In the genomic region with DNA sequence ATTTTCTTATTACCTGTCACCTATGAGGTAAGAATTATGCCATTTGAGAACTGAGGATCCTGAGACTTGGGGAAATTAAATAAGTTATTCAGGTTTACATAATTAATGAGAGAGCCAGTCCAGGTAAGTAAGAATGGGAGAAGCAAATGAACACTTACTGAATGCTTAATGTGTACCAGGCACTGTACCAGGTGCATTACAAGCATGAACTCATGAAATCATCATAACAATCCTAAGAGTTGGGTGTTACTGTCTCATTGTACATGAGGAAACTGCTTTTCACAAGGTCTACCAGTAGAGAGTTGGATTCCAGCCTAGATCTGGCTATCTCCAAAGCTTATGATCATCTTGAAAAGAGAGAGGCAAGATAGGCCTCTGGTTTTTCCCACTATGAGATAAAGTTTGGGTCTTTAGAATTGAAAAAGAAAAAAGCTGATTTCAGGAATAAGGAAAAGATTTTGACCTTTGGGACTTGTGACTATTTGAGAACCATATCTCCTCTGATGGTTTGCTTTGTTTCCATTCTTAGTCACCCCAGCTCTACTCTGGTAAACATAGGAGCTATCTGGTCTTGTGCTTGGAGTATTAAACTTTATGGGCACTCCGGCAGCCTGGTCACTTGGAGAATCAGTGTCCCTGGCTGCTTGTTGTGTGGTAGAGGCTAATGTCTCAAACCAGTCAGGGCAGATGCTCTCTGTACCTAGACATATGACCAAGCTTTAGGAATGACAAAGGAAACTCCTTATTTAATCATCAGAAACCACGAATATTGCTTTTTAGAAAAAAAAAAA, we compare ENCODE assay signal across 14 cellular contexts. TPM values are rescaled to one million over a fixed set of nuclear protein-coding genes. Genes with fewer than 3 reads are reported as not detected.
"Had no signal": no experiment of that assay in that cellular context is flagged by ENCODE, and none has a peak within 500 bp of the region (broad histone marks: within the 10 kb centered on the region; RNA-seq: fewer than 3 reads in every experiment).

No MANE protein-coding gene starts in this region.

- H3K9me3 ChIP-seq: body of pancreas, left ventricle myocardium inferior, ovary, stomach, thoracic aorta had no signal

- H3K4me3 ChIP-seq: body of pancreas, left ventricle myocardium inferior, ovary, stomach, thoracic aorta had no signal

- ATAC-seq: activated T-helper 17 cell treated with anti-CD3 and anti-CD28 coated beads, Interleukin-2, amount 50 U/mL, for 72 hours; body of pancreas; effector memory CD8-positive, alpha-beta T cell; T-helper 17 cell had no signal

- H3K27ac ChIP-seq: body of pancreas, left ventricle myocardium inferior, ovary, stomach, thoracic aorta had no signal

- H3K27me3 ChIP-seq: body of pancreas, ovary, stomach had no signal

- DNase-seq: activated CD4-positive, alpha-beta T cell treated with anti-CD3 and anti-CD28 coated beads, Interleukin-2, amount 50 U/mL, for 1 hour; activated naive CD4-positive, alpha-beta T cell treated with anti-CD3 and anti-CD28 coated beads for 36 hours; activated T-cell treated with anti-CD3 and anti-CD28 coated beads for 4 hours; body of pancreas; effector memory CD8-positive, alpha-beta T cell; glutamatergic neuron; islet precursor cell; left ventricle myocardium inferior; ovary; stomach; T-helper 17 cell had no signal

- FAIRE-seq: TTC549 had no signal

- H3K36me3 ChIP-seq: left ventricle myocardium inferior, ovary, stomach, thoracic aorta had no signal

RNA-seq across cellular contexts. Expression of gene PTHLH, which starts 48.0 kb away (rescaled TPM):
- total RNA-seq: activated naive CD4-positive, alpha-beta T cell treated with anti-CD3 and anti-CD28 coated beads for 36 hours; activated T-helper 17 cell treated with anti-CD3 and anti-CD28 coated beads, Interleukin-2, amount 50 U/mL, for 72 hours; T-helper 17 cell had no signal
